Comparison of ENCODE assay signal across 16 cellular contexts in genomic region chr3:4078903-4079302, GRCh38.
DNase-seq lines count a peak whose midpoint lies in the region; ATAC-seq, FAIRE-seq and TF ChIP-seq lines count a peak whose summit lies in the region.
"Had no signal": no experiment of that assay in that cellular context is flagged by ENCODE, and none has a peak within 500 bp of the region (broad histone marks: within the 10 kb centered on the region; RNA-seq: fewer than 3 reads in every experiment).

No MANE protein-coding gene starts in this region.

- no peak for FAIRE-seq in GM12891 (lab: Jason Lieb, UNC)
- FAIRE-seq: kidney had no signal

- H3K27ac Mint-ChIP-seq in activated naive CD8-positive, alpha-beta T cell treated with anti-CD3 and anti-CD28 coated beads, Interleukin-2, amount 50 U/mL, for 24 hours, result no peak overlapping the region
- no peak overlapping the region for H3K27ac Mint-ChIP-seq in activated naive CD8-positive, alpha-beta T cell treated with anti-CD3 and anti-CD28 coated beads for 36 hours
- H3K27ac Mint-ChIP-seq in stimulated activated effector memory CD8-positive, alpha-beta T cell treated with anti-CD3 and anti-CD28 coated beads, Interleukin-12 subunit alpha, Interleukin-12 subunit beta, amount 100 ng/mL, for 72 hours, result no peak overlapping the region
- H3K27ac Mint-ChIP-seq: activated CD8-positive, alpha-beta T cell treated with anti-CD3 and anti-CD28 coated beads, Interleukin-2, amount 10 ng/mL, durations not matched to agents 7 days and 5 days had no signal

- intact Hi-C loops in Right ventricle myocardium inferior (cut with DNase I), result no loop called here

- H3K4me3 Mint-ChIP-seq in activated naive CD8-positive, alpha-beta T cell treated with anti-CD3 and anti-CD28 coated beads, Interleukin-2, amount 50 U/mL, for 24 hours, result no peak overlapping the region
- H3K4me3 Mint-ChIP-seq in activated naive CD8-positive, alpha-beta T cell treated with anti-CD3 and anti-CD28 coated beads for 36 hours, result no peak overlapping the region
- no peak overlapping the region for H3K4me3 Mint-ChIP-seq in stimulated activated effector memory CD8-positive, alpha-beta T cell treated with anti-CD3 and anti-CD28 coated beads, Interleukin-12 subunit alpha, Interleukin-12 subunit beta, amount 100 ng/mL, for 72 hours
- H3K4me3 Mint-ChIP-seq: activated CD8-positive, alpha-beta T cell treated with anti-CD3 and anti-CD28 coated beads, Interleukin-2, amount 10 ng/mL, durations not matched to agents 7 days and 5 days; CD14-positive monocyte had no signal

- no peak for TF ChIP-seq POLR2A in GM12891 (IDR thresholded peaks at IDR 0.05; ENCODE audit: low read depth, low read length)

- no peak for DNase-seq in activated naive CD8-positive, alpha-beta T cell treated with anti-CD3 and anti-CD28 coated beads, Interleukin-2, amount 50 U/mL, for 24 hours
- DNase-seq in activated naive CD8-positive, alpha-beta T cell treated with anti-CD3 and anti-CD28 coated beads for 36 hours, result no peak
- DNase-seq in stimulated activated effector memory CD8-positive, alpha-beta T cell treated with anti-CD3 and anti-CD28 coated beads, Interleukin-12 subunit alpha, Interleukin-12 subunit beta, amount 100 ng/mL, for 72 hours (ENCODE audit: low spot score in 2 of 2), result no peak
- DNase-seq in hypothalamus (lab: John Stamatoyannopoulos, UW) (no peak), GM12891 (ENCODE audit: insufficient read length, low spot score) (no peak), Right ventricle myocardium inferior (ENCODE audit: missing footprints) (no peak)
- DNase-seq: activated CD8-positive, alpha-beta T cell treated with anti-CD3 and anti-CD28 coated beads, Interleukin-2, amount 10 ng/mL, durations not matched to agents 7 days and 5 days; adrenal gland; central memory CD4-positive, alpha-beta T cell; DND-41; kidney; NCI-H2171 had no signal

- ATAC-seq in activated naive CD8-positive, alpha-beta T cell treated with anti-CD3 and anti-CD28 coated beads, Interleukin-2, amount 50 U/mL, for 24 hours, result peak; percentile 49
- ATAC-seq in HG02610 (IDR thresholded peaks at IDR 0.05; ENCODE audit: unreplicated experiment), result peak; percentile 91
- ATAC-seq in HG03442 (IDR thresholded peaks at IDR 0.05; ENCODE audit: unreplicated experiment), result peak; percentile 92
- peak; percentile 60 for ATAC-seq in stimulated activated effector memory CD8-positive, alpha-beta T cell treated with anti-CD3 and anti-CD28 coated beads, Interleukin-12 subunit alpha, Interleukin-12 subunit beta, amount 100 ng/mL, for 72 hours
- ATAC-seq in Right ventricle myocardium inferior, result no peak
- ATAC-seq: activated CD8-positive, alpha-beta T cell treated with anti-CD3 and anti-CD28 coated beads, Interleukin-2, amount 10 ng/mL, durations not matched to agents 7 days and 5 days had no signal

- peaks cover 10% of the 10 kb centered on the region for H3K9me3 Mint-ChIP-seq in activated naive CD8-positive, alpha-beta T cell treated with anti-CD3 and anti-CD28 coated beads, Interleukin-2, amount 50 U/mL, for 24 hours
- peaks cover 19% of the 10 kb centered on the region for H3K9me3 Mint-ChIP-seq in activated naive CD8-positive, alpha-beta T cell treated with anti-CD3 and anti-CD28 coated beads for 36 hours
- H3K9me3 Mint-ChIP-seq in stimulated activated effector memory CD8-positive, alpha-beta T cell treated with anti-CD3 and anti-CD28 coated beads, Interleukin-12 subunit alpha, Interleukin-12 subunit beta, amount 100 ng/mL, for 72 hours, result peaks cover 4% of the 10 kb centered on the region

- no peaks in the 10 kb centered on the region for H3K27me3 Mint-ChIP-seq in activated naive CD8-positive, alpha-beta T cell treated with anti-CD3 and anti-CD28 coated beads, Interleukin-2, amount 50 U/mL, for 24 hours
- H3K27me3 Mint-ChIP-seq in activated naive CD8-positive, alpha-beta T cell treated with anti-CD3 and anti-CD28 coated beads for 36 hours, result no peaks in the 10 kb centered on the region
- H3K27me3 Mint-ChIP-seq: IgD-negative memory B cell had no signal

- peaks cover 4% of the 10 kb centered on the region for H3K4me1 Mint-ChIP-seq in activated naive CD8-positive, alpha-beta T cell treated with anti-CD3 and anti-CD28 coated beads, Interleukin-2, amount 50 U/mL, for 24 hours
- no peaks in the 10 kb centered on the region for H3K4me1 Mint-ChIP-seq in activated naive CD8-positive, alpha-beta T cell treated with anti-CD3 and anti-CD28 coated beads for 36 hours
- H3K4me1 Mint-ChIP-seq in stimulated activated effector memory CD8-positive, alpha-beta T cell treated with anti-CD3 and anti-CD28 coated beads, Interleukin-12 subunit alpha, Interleukin-12 subunit beta, amount 100 ng/mL, for 72 hours, result no peaks in the 10 kb centered on the region

- H3K36me3 Mint-ChIP-seq in activated naive CD8-positive, alpha-beta T cell treated with anti-CD3 and anti-CD28 coated beads, Interleukin-2, amount 50 U/mL, for 24 hours (ENCODE audit: low read depth), result peaks cover 2% of the 10 kb centered on the region
- peaks cover 6% of the 10 kb centered on the region for H3K36me3 Mint-ChIP-seq in activated naive CD8-positive, alpha-beta T cell treated with anti-CD3 and anti-CD28 coated beads for 36 hours
- H3K36me3 Mint-ChIP-seq in stimulated activated effector memory CD8-positive, alpha-beta T cell treated with anti-CD3 and anti-CD28 coated beads, Interleukin-12 subunit alpha, Interleukin-12 subunit beta, amount 100 ng/mL, for 72 hours, result no peaks in the 10 kb centered on the region
- H3K36me3 Mint-ChIP-seq: CD14-positive monocyte had no signal

TF ChIP-seq in GM12891, 5 proteins besides CTCF, POLR2A, EP300 and RAD21:
- TF ChIP-seq POLR2AphosphoS5 (IDR thresholded peaks at IDR 0.05; ENCODE audit: low read depth, low read length) (no peak), POU2F2 (IDR thresholded peaks at IDR 0.05; ENCODE audit: low read depth, low read length) (no peak), TAF1 (IDR thresholded peaks at IDR 0.05; ENCODE audit: low read depth, low read length) (no peak), PAX5 (IDR thresholded peaks at IDR 0.05; ENCODE audit: insufficient read depth, low read length, severe bottlenecking) (no peak)
